Comparison of ENCODE assay signal across 1 cellular context in genomic region chr10:18142151-18142550, GRCh38.
TF ChIP-seq lines count a peak whose summit lies in the region.

No MANE protein-coding gene starts in this region.

TF ChIP-seq in GM23338, 12 proteins besides CTCF, POLR2A, EP300 and RAD21 (continued from another document):
- no peak for TF ChIP-seq ZNF462 (CRISPR knock-in tag; IDR thresholded peaks at IDR 0.05)
- TF ChIP-seq ZNF331 (CRISPR knock-in tag; IDR thresholded peaks at IDR 0.05; ENCODE audit: low read depth), result no peak
- TF ChIP-seq JUNB (IDR thresholded peaks at IDR 0.05; ENCODE audit: unreplicated experiment), result no peak
- no peak for TF ChIP-seq POLR2AphosphoS5 (IDR thresholded peaks at IDR 0.05; ENCODE audit: low read depth)
- no peak for TF ChIP-seq NANOG (IDR thresholded peaks at IDR 0.05; ENCODE audit: borderline replicate concordance)
